ENCODE assay signal across 19 cellular contexts in the genomic region with DNA sequence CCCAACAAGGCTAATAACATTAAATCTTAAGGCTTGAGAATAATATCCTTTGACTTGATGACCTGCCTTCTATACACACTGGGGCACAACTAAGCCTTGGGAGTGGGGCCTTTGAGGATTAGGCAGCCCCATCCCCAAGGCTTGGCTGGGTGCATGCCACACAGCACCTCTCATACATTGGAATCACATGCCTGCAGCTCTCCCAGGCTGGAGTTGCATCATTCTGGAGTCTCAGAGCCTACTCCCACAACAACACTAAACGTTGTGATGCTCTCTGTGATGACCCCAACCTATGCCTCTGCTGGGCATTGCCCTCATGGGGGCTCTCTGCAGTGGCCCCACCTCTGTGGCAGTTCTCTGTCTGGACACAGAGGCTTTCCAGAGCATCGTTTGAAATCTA.
"Had no signal": no experiment of that assay in that cellular context is flagged by ENCODE, and none has a peak within 500 bp of the region (broad histone marks: within the 10 kb centered on the region; RNA-seq: fewer than 3 reads in every experiment).

No MANE protein-coding gene starts in this region.

- H3K4me3 ChIP-seq: breast epithelium, coronary artery, lung, sigmoid colon, stomach, thoracic aorta had no signal

- DNase-seq: activated effector memory CD4-positive, alpha-beta T cell treated with Interleukin-2 at 50 U/mL for 16 hours; activated T-cell treated with anti-CD3 and anti-CD28 coated beads, Interleukin-2, amount 50 U/mL, for 1 hour; anterior cingulate cortex; effector memory CD4-positive, alpha-beta T cell; left colon; naive thymus-derived CD8-positive, alpha-beta T cell; nucleus accumbens; sigmoid colon; stimulated activated CD4-positive, alpha-beta T cell treated with anti-CD3 and anti-CD28 coated beads, Interleukin-2, amount 100 ng/mL, for 48 hours; stomach; T-helper 2 cell had no signal

- H3K27me3 ChIP-seq: breast epithelium, sigmoid colon, stomach had no signal

- H3K36me3 ChIP-seq: breast epithelium, sigmoid colon, stomach, thoracic aorta had no signal

- H3K9me3 Mint-ChIP-seq: naive thymus-derived CD8-positive, alpha-beta T cell had no signal

- H3K4me1 Mint-ChIP-seq: naive thymus-derived CD8-positive, alpha-beta T cell had no signal

- ATAC-seq: activated CD4-positive, CD25-positive, alpha-beta regulatory T cell treated with anti-CD3 and anti-CD28 coated beads, Interleukin-2, amount 50 U/mL, for 24 hours; left colon; naive thymus-derived CD8-positive, alpha-beta T cell had no signal

- H3K4me3 Mint-ChIP-seq: activated naive CD8-positive, alpha-beta T cell; naive thymus-derived CD8-positive, alpha-beta T cell had no signal

- H3K27ac Mint-ChIP-seq: activated naive CD8-positive, alpha-beta T cell; progenitor cell of endocrine pancreas had no signal

- H3K36me3 Mint-ChIP-seq: activated naive CD8-positive, alpha-beta T cell; naive thymus-derived CD8-positive, alpha-beta T cell had no signal

- H3K27me3 Mint-ChIP-seq: progenitor cell of endocrine pancreas had no signal

- H3K4me1 ChIP-seq: breast epithelium, sigmoid colon, stomach had no signal

- H3K9me3 ChIP-seq: breast epithelium, sigmoid colon, stomach, thoracic aorta had no signal

- H3K27ac ChIP-seq: breast epithelium, coronary artery, epithelial cell of prostate, sigmoid colon, stomach, thoracic aorta had no signal
